Comparison of ENCODE assay signal across 8 cellular contexts in the genomic region with DNA sequence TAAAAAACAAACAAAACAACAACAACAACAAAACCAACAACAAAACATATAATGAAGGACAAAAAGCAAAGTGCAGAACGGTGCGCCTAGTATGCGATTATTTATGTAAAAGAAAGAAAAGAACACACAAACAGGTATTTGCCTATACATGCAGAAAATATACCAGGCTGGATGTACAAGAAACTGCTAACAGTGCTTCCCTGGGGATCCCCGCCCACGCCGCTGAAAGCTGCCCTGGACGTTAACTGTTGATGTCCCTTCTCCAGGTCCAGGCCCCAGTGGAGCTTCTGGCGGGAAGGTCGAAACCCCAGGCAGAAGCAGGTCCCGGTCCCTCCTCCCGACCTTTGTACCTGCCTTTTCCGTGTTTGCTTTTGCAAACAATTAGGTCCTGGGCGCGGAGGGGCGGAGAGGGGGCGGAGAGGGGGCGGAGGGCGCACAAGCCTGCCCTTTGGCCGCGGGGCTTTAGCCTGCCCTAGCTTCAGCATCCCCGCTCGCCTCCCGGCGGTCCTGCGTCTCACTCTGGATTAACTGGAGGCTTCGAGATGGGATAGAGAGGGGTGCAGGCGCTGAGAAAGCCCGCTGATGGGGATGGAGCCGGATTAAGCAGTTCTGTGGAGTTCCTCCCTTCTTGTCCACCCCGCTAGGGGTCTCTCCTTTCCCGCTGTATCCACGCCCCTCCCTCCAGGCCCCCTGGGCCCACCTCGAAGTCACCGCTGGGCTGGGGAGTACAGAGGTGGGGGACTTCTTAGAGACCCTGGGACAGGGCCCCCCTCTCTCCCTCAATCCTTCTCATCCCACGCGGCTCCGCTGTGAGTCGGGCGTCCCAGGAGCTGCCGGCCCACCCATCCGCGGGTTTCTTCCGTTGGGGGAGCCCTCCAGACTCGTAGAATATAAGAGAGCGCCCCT. TPM values are rescaled to one million over a fixed set of nuclear protein-coding genes. Genes with fewer than 3 reads are reported as not detected.
DNase-seq lines count a peak whose midpoint lies in the region; ATAC-seq and TF ChIP-seq lines count a peak whose summit lies in the region.

No MANE protein-coding gene starts in this region.

- 0 out of 2 replicates have a peak, but pooled peaks cover 5% of the 10 kb centered on the region for H3K4me1 ChIP-seq in HUES48 (ENCODE audit: control insufficient read depth, insufficient read depth, low read length)

- no peak overlapping the region for H3K27ac Mint-ChIP-seq in mesothelial cell of epicardium

- H3K27me3 ChIP-seq in AG04450 (ENCODE audit: control insufficient read depth, insufficient read depth, low read length) (no peaks in the 10 kb centered on the region), HUES48 (ENCODE audit: control insufficient read depth, insufficient read depth, low read length) (peaks cover 11% of the 10 kb centered on the region)

- peaks cover 10% of the 10 kb centered on the region for H3K4me1 Mint-ChIP-seq in mesothelial cell of epicardium

- no peak for ATAC-seq in HG02798 (IDR thresholded peaks at IDR 0.05; ENCODE audit: poor library complexity, unreplicated experiment)

- TF ChIP-seq POLR2A in erythroblast (IDR thresholded peaks at IDR 0.05; ENCODE audit: low read length) = no peak

- no peaks in the 10 kb centered on the region for H3K36me3 Mint-ChIP-seq in mesothelial cell of epicardium

- no peaks in the 10 kb centered on the region for H3K9me3 ChIP-seq in AG04450 (ENCODE audit: control insufficient read depth, insufficient read depth, low read length)
- no peaks in the 10 kb centered on the region for H3K9me3 ChIP-seq in HUES48 (ENCODE audit: control insufficient read depth, insufficient read depth, low read length)

- DNase-seq in AG04450 (ENCODE audit: low read depth, low spot score) (no peak), coronary artery (ENCODE audit: low spot score) (no peak), mesothelial cell of epicardium (ENCODE audit: low spot score in 2 of 2, unreplicated experiment in 2 of 2) (no peak), erythroblast (lab: John Stamatoyannopoulos, UW) (no peak), AG08395 (ENCODE audit: low spot score) (no peak)
- no peak for DNase-seq in stimulated activated CD4-positive, alpha-beta T cell treated with anti-CD3 and anti-CD28 coated beads, Interleukin-4, amount 100 ng/mL, for 1 hour

- H3K4me3 ChIP-seq in AG04450 (ENCODE audit: low read depth, low read length) (no peak overlapping the region), HUES48 (ENCODE audit: low read depth, low read length) (peak overlapping the region; percentile 59), coronary artery (peak overlapping the region; percentile 53)

- H3K36me3 ChIP-seq in HUES48 (ENCODE audit: control insufficient read depth, insufficient read depth, low read length) = no peaks in the 10 kb centered on the region

- H3K27me3 Mint-ChIP-seq in mesothelial cell of epicardium (ENCODE audit: low read depth) = peaks cover 19% of the 10 kb centered on the region

- peak overlapping the region; percentile 57 for H3K4me3 Mint-ChIP-seq in mesothelial cell of epicardium

- POLR2A ChIA-PET in AG04450 (lab: Yijun Ruan, JAX) = no interaction called here

- H3K9me3 Mint-ChIP-seq in mesothelial cell of epicardium = no peaks in the 10 kb centered on the region

- TF ChIP-seq CTCF in AG04450 (IDR thresholded peaks at IDR 0.05; ENCODE audit: low read depth, low read length) (peak; percentile 43), coronary artery (IDR thresholded peaks at IDR 0.05) (no peak), mesothelial cell of epicardium (IDR thresholded peaks at IDR 0.05; ENCODE audit: unreplicated experiment) (no peak)

- H3K9ac ChIP-seq in HUES48 (ENCODE audit: low read depth, low read length) = no peak overlapping the region

- CTCF ChIA-PET in AG04450 (lab: Charles Lee) = interaction anchor here (0.5 to 5.3 kb wide), 42 partner anchors 10 to 1436 kb away, joined by 3 to 66 read pairs (median 8); a partner anchor contains a TSS

- H3K27ac ChIP-seq in AG04450 (ENCODE audit: low read depth, low read length) (no peak overlapping the region), HUES48 (ENCODE audit: low read depth, low read length) (no peak overlapping the region), coronary artery (no peak overlapping the region)

RNA-seq across cellular contexts. Expression of a gene that starts 8.2 kb away (rescaled TPM):
- 101 and 121 TPM in 2 replicates for polyA plus RNA-seq in AG04450 (2011; rRNA removed)
- 143 and 202 TPM in 2 replicates for polyA minus RNA-seq in AG04450 (2011; rRNA and poly(A)+ RNA removed)
- 149 to 152 TPM (median 150 TPM) in 3 replicates for total RNA-seq in mesothelial cell of epicardium

RNA-seq across cellular contexts. Expression of a gene that starts 51.7 kb away (rescaled TPM):
- polyA plus RNA-seq in AG04450 (2011; rRNA removed) = 20.3 and 23.2 TPM in 2 replicates
- polyA minus RNA-seq in AG04450 (2011; rRNA and poly(A)+ RNA removed) = 38.9 and 46.0 TPM in 2 replicates
- total RNA-seq in mesothelial cell of epicardium = 54.3 to 62.2 TPM (median 60.2 TPM) in 3 replicates
